ENCODE assay signal across 10 cellular contexts in the genomic region with DNA sequence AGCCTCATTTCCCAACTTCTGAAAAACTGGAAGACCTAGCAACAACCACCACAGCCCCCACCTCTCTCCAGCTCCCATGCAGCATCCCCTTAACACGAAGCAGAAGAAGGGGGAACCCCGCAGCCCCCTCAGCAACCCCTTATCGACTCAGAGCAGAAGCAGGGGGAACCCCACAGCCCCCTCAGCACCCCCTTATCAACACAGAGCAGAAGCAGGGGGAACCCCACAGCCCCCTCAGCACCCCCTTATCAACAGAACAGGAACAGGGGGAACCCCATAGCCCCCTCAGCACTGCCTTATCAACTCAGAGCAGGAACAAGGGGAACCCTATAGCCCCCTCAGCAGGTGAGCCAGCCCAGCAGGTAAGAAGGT. TPM values are rescaled to one million over a fixed set of nuclear protein-coding genes. Genes with fewer than 3 reads are reported as not detected.
DNase-seq lines count a peak whose midpoint lies in the region; ATAC-seq and TF ChIP-seq lines count a peak whose summit lies in the region.
"Had no signal": no experiment of that assay in that cellular context is flagged by ENCODE, and none has a peak within 500 bp of the region (broad histone marks: within the 10 kb centered on the region; RNA-seq: fewer than 3 reads in every experiment).

No MANE protein-coding gene starts in this region.

- H3K27me3 Mint-ChIP-seq in activated naive CD8-positive, alpha-beta T cell: no peaks in the 10 kb centered on the region
- H3K27me3 Mint-ChIP-seq in naive thymus-derived CD4-positive, alpha-beta T cell: no peaks in the 10 kb centered on the region

- no peaks in the 10 kb centered on the region for H3K27me3 ChIP-seq in A673 (replicated peaks; ENCODE audit: insufficient read depth, low read depth, low read length, poor library complexity)
- no peaks in the 10 kb centered on the region for H3K27me3 ChIP-seq in naive thymus-derived CD4-positive, alpha-beta T cell (ENCODE audit: control insufficient read depth in 2 of 2, insufficient read depth in 2 of 2, low read length in 2 of 2)
- H3K27me3 ChIP-seq: neutrophil had no signal

- TF ChIP-seq CTCF in A673 (conservative IDR thresholded peaks at IDR 0.05; ENCODE audit: low read depth, low read length): no peak
- TF ChIP-seq CTCF in GM13977 (IDR thresholded peaks at IDR 0.05; ENCODE audit: extremely low read depth, insufficient read depth, missing control alignments): no peak

- peaks cover 44% of the 10 kb centered on the region for H3K4me1 Mint-ChIP-seq in activated naive CD8-positive, alpha-beta T cell (ENCODE audit: low read depth)
- H3K4me1 Mint-ChIP-seq in naive thymus-derived CD4-positive, alpha-beta T cell: peaks cover 27 to 64% (median 56%) of the 10 kb centered on the region in 7 donors

- no peaks in the 10 kb centered on the region for H3K9me3 Mint-ChIP-seq in activated naive CD8-positive, alpha-beta T cell (ENCODE audit: low read depth)
- H3K9me3 Mint-ChIP-seq in naive thymus-derived CD4-positive, alpha-beta T cell: peaks cover 0 to 3% (median 0%) of the 10 kb centered on the region in 11 donors

- peaks cover 2% of the 10 kb centered on the region for H3K36me3 Mint-ChIP-seq in activated naive CD8-positive, alpha-beta T cell
- peaks cover 3 to 37% (median 16%) of the 10 kb centered on the region in 5 donors for H3K36me3 Mint-ChIP-seq in naive thymus-derived CD4-positive, alpha-beta T cell

- BruUV-seq in A673 (replicated peaks; lab: Mats Ljungman, UMichigan): no TSS peak

- DNase-seq in A673 (ENCODE audit: low spot score) (no peak), GM13977 (ENCODE audit: low spot score) (no peak), NCI-H345 (lab: John Stamatoyannopoulos, UW) (no peak), iPS-NIHi11 (ENCODE audit: low spot score) (no peak)
- DNase-seq in naive thymus-derived CD4-positive, alpha-beta T cell: no peak
- DNase-seq: NCI-H748 treated with DMSO at 0.1 percent for 48 hours had no signal

- ATAC-seq in GM21529 (IDR thresholded peaks at IDR 0.05; ENCODE audit: unreplicated experiment) (peak; percentile 1), HG03108 (IDR thresholded peaks at IDR 0.05; ENCODE audit: unreplicated experiment) (no peak)
- ATAC-seq in naive thymus-derived CD4-positive, alpha-beta T cell: peak; percentile 50

- peaks cover 28% of the 10 kb centered on the region for H3K4me1 ChIP-seq in A673 (ENCODE audit: insufficient read depth, low read length, poor library complexity, severe bottlenecking)
- H3K4me1 ChIP-seq in naive thymus-derived CD4-positive, alpha-beta T cell (ENCODE audit: control insufficient read depth in 2 of 2, insufficient read depth in 2 of 2, low read length in 2 of 2): peaks cover 14 to 15% of the 10 kb centered on the region in 2 donors

- peak overlapping the region; percentile 21 for H3K27ac ChIP-seq in A673 (ENCODE audit: low read depth, low read length, poor library complexity, severe bottlenecking)
- peak overlapping the region; percentile 23 for H3K27ac ChIP-seq in naive thymus-derived CD4-positive, alpha-beta T cell (ENCODE audit: low read depth, low read length)
- H3K27ac ChIP-seq: neutrophil had no signal

- peaks cover 34% of the 10 kb centered on the region for H3K36me3 ChIP-seq in A673 (ENCODE audit: insufficient read depth, low read length, poor library complexity, severe bottlenecking)
- peaks cover 0 to 42% (median 7%) of the 10 kb centered on the region in 3 experiments for H3K36me3 ChIP-seq in naive thymus-derived CD4-positive, alpha-beta T cell (ENCODE audit: control insufficient read depth in 2 of 3, insufficient read depth in 3 of 3, low read length in 3 of 3)

- CTCF ChIA-PET in A673 (lab: Charles Lee): no interaction called here
- CTCF ChIA-PET in naive thymus-derived CD4-positive, alpha-beta T cell (lab: Charles Lee): no interaction called here

- peak overlapping the region; percentile 58 for H3K27ac Mint-ChIP-seq in activated naive CD8-positive, alpha-beta T cell
- H3K27ac Mint-ChIP-seq in naive thymus-derived CD4-positive, alpha-beta T cell: peak overlapping the region in 8 of 9 donors; percentile 56 to 72 (median 66)

- no peaks in the 10 kb centered on the region for H3K9me3 ChIP-seq in A673 (ENCODE audit: low read depth, low read length, poor library complexity, severe bottlenecking)
- H3K9me3 ChIP-seq in naive thymus-derived CD4-positive, alpha-beta T cell (ENCODE audit: control insufficient read depth in 2 of 3, low read length in 3 of 3): no peaks in the 10 kb centered on the region
- H3K9me3 ChIP-seq: neutrophil had no signal

- intact Hi-C loops in A673 (cut with micrococcal nuclease; ENCODE audit: unreplicated experiment): no loop called here
- intact Hi-C loops in naive thymus-derived CD4-positive, alpha-beta T cell (cut with micrococcal nuclease): no loop called here

- POLR2A ChIA-PET in A673 (lab: Charles Lee; ENCODE audit: low non-redundant PET): no interaction called here
- POLR2A ChIA-PET in naive thymus-derived CD4-positive, alpha-beta T cell (lab: Charles Lee): no interaction called here

- in situ Hi-C loops in GM13977 (cut with MboI; ENCODE audit: low pct_unique_long_range_greater_than_20kb, low sequenced_read_pairs, unreplicated experiment): no loop called here

- no peak overlapping the region for H3K4me3 ChIP-seq in A673 (ENCODE audit: low read depth, low read length, poor library complexity, severe bottlenecking)
- no peak overlapping the region for H3K4me3 ChIP-seq in naive thymus-derived CD4-positive, alpha-beta T cell (ENCODE audit: low read length)

- peak overlapping the region; percentile 59 for H3K4me3 Mint-ChIP-seq in activated naive CD8-positive, alpha-beta T cell
- peak overlapping the region in 5 of 10 donors; percentile 13 to 68 (median 23) for H3K4me3 Mint-ChIP-seq in naive thymus-derived CD4-positive, alpha-beta T cell

RNA-seq across cellular contexts. Expression of a gene that starts 6.7 kb away (rescaled TPM):
- 28.0 and 34.9 TPM in 2 replicates for total RNA-seq in A673 (2021)
- 100 to 1,000 TPM in 1 of 5 experiments, 10 to 100 TPM in 4; 30.7 to 106 (median 40.4) TPM for total RNA-seq in naive thymus-derived CD4-positive, alpha-beta T cell
- 10 to 100 TPM; 14.9 to 20.2 TPM for polyA plus RNA-seq in naive thymus-derived CD4-positive, alpha-beta T cell

RNA-seq across cellular contexts. Expression of a gene that starts 19.7 kb away (rescaled TPM):
- total RNA-seq in A673 (2021): 1.1 and 1.9 TPM in 2 replicates
- 10 to 100 TPM; 13.7 to 44.9 (median 41.7) TPM for total RNA-seq in naive thymus-derived CD4-positive, alpha-beta T cell
- 10 to 100 TPM; 21.9 to 32.4 TPM for polyA plus RNA-seq in naive thymus-derived CD4-positive, alpha-beta T cell

RNA-seq across cellular contexts. Expression of a gene that starts 43.6 kb away (rescaled TPM):
- 201 and 216 TPM in 2 replicates for total RNA-seq in A673 (2021)
- 100 to 1,000 TPM in 1 of 5 experiments, 10 to 100 TPM in 4; 56.9 to 107 (median 69.7) TPM for total RNA-seq in naive thymus-derived CD4-positive, alpha-beta T cell
- 100 to 1,000 TPM; 165 to 205 TPM for polyA plus RNA-seq in naive thymus-derived CD4-positive, alpha-beta T cell
